8 cellular contexts compared by ENCODE assay signal in the genomic region with DNA sequence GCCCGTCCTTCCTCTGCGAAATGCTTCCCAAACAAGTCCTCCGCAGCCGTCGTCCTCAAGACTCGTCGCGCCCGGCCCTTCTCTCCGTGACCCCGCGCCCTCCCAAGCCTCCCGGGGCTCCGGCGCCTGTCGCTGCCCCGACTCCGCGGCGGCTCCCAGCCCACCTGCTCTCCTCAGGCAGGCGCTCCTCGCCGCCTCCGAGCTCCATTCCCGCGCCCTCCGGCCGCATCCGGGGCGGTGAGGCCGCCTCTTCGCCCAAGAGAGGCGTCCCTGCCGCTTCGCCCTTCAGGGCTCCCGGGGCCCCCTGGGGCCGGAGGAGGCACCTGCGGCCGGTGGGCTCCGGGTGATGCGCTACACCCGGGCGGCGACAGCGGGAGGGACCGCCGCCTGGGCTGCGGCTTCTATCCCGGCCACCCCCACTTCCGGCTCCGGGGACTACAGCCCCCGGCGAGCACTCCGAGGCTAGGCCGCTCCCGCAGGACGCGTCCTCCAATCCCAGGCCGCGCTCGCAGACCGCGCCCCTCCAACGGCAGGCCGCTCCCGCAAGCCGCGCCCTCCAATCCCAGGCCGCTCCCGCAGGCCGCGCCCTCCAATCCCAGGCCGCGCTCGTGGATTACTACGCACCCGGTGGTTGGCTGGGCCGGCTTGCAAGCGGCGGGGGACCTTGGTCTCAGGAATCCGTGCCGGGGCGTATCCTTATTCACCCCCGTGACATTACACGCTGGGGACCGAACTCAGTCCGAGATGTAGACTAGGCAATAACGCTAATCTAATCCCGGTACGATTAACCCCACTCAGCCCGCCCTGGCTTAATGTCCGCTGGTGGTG. TPM values are rescaled to one million over a fixed set of nuclear protein-coding genes. Genes with fewer than 3 reads are reported as not detected.
DNase-seq lines count a peak whose midpoint lies in the region; ATAC-seq and TF ChIP-seq lines count a peak whose summit lies in the region.

A gene (minus strand): TSS at position 414 of the 828 bp plus-strand sequence. CDS start 185 bp downstream, at position 229.

- peak; percentile 6; the same call in 1 of the 2 replicates for TF ChIP-seq EP300 in Ishikawa (IDR thresholded peaks at IDR 0.05; ENCODE audit: borderline replicate concordance)

- peak within 1 kb of the TSS; percentile 70 for H3K27ac ChIP-seq in epithelial cell of prostate

- no peak for TF ChIP-seq CTCF in mucosa of descending colon (IDR thresholded peaks at IDR 0.05)

- H3K9me3 ChIP-seq in mucosa of descending colon = no peaks in the 10 kb centered on the region

- H3K36me3 ChIP-seq in mucosa of descending colon (ENCODE audit: low read depth) = no peaks in the 10 kb centered on the region

- intact Hi-C loops in mucosa of descending colon (cut with DNase I, micrococcal nuclease) = no loop called here

- DNase-seq in DMS153 (lab: John Stamatoyannopoulos, UW) (peak; percentile 93), OCI-M2 (lab: John Stamatoyannopoulos, UW; ENCODE audit: unreplicated experiment) (peak; percentile 56), activated T-cell treated with anti-CD3 and anti-CD28 coated beads for 4 hours (peak; percentile 77), epithelial cell of prostate (ENCODE audit: low read depth, low spot score) (peak; percentile 75), mucosa of descending colon (peak; percentile 94 to 98 (median 96))
- peak; percentile 78 to 81 for DNase-seq in stimulated activated CD8-positive, alpha-beta memory T cell treated with anti-CD3 and anti-CD28 coated beads, Interleukin-4, amount 100 ng/mL, for 1 hour (ENCODE audit: low read depth in 2 of 2, low spot score in 1 of 2)

- no peak for TF ChIP-seq RAD21 in Ishikawa (IDR thresholded peaks at IDR 0.05; ENCODE audit: low read depth)

- H3K4me3 ChIP-seq in mucosa of descending colon = peak within 1 kb of the TSS; percentile 87

- ATAC-seq in GM21576 (IDR thresholded peaks at IDR 0.05; ENCODE audit: unreplicated experiment) (peak; percentile 79), mucosa of descending colon (peak; percentile 98)

- H3K4me1 ChIP-seq in mucosa of descending colon (ENCODE audit: low read depth) = peaks cover 9% of the 10 kb centered on the region

TF ChIP-seq in Ishikawa, 13 proteins besides CTCF, POLR2A, EP300 and RAD21:
- TF ChIP-seq NFIC (IDR thresholded peaks at IDR 0.05) (no peak; the same call in 1 of the 2 replicates), TCF12 (IDR thresholded peaks at IDR 0.05; ENCODE audit: low read depth) (no peak), TEAD4 (IDR thresholded peaks at IDR 0.05) (peak; percentile 53), YY1 (IDR thresholded peaks at IDR 0.05; ENCODE audit: low read depth) (no peak), CREB1 (IDR thresholded peaks at IDR 0.05; ENCODE audit: low read depth) (0 out of 2 replicates have a peak, but pooled peaks have one; percentile 37), TAF1 (IDR thresholded peaks at IDR 0.05; ENCODE audit: low read depth) (peak; percentile 33), ZBTB7A (IDR thresholded peaks at IDR 0.05; ENCODE audit: low read depth) (no peak), FOXM1 (IDR thresholded peaks at IDR 0.05; ENCODE audit: borderline replicate concordance, low read depth) (0 out of 2 replicates have a peak, but pooled peaks have one; percentile 16)
- TF ChIP-seq, protein P1, sequence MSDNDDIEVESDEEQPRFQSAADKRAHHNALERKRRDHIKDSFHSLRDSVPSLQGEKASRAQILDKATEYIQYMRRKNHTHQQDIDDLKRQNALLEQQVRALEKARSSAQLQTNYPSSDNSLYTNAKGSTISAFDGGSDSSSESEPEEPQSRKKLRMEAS (IDR thresholded peaks at IDR 0.05) = peak; percentile 77
- TF ChIP-seq, protein P2, sequence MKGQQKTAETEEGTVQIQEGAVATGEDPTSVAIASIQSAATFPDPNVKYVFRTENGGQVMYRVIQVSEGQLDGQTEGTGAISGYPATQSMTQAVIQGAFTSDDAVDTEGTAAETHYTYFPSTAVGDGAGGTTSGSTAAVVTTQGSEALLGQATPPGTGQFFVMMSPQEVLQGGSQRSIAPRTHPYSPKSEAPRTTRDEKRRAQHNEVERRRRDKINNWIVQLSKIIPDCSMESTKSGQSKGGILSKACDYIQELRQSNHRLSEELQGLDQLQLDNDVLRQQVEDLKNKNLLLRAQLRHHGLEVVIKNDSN (IDR thresholded peaks at IDR 0.05) = peak; percentile 39; the same call in 1 of the 2 replicates
- TF ChIP-seq, protein P3, sequence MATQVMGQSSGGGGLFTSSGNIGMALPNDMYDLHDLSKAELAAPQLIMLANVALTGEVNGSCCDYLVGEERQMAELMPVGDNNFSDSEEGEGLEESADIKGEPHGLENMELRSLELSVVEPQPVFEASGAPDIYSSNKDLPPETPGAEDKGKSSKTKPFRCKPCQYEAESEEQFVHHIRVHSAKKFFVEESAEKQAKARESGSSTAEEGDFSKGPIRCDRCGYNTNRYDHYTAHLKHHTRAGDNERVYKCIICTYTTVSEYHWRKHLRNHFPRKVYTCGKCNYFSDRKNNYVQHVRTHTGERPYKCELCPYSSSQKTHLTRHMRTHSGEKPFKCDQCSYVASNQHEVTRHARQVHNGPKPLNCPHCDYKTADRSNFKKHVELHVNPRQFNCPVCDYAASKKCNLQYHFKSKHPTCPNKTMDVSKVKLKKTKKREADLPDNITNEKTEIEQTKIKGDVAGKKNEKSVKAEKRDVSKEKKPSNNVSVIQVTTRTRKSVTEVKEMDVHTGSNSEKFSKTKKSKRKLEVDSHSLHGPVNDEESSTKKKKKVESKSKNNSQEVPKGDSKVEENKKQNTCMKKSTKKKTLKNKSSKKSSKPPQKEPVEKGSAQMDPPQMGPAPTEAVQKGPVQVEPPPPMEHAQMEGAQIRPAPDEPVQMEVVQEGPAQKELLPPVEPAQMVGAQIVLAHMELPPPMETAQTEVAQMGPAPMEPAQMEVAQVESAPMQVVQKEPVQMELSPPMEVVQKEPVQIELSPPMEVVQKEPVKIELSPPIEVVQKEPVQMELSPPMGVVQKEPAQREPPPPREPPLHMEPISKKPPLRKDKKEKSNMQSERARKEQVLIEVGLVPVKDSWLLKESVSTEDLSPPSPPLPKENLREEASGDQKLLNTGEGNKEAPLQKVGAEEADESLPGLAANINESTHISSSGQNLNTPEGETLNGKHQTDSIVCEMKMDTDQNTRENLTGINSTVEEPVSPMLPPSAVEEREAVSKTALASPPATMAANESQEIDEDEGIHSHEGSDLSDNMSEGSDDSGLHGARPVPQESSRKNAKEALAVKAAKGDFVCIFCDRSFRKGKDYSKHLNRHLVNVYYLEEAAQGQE (IDR thresholded peaks at IDR 0.05; ENCODE audit: low read depth) = no peak

RNA-seq across cellular contexts. Expression of the gene that starts here (rescaled TPM):
- total RNA-seq in mucosa of descending colon = 10 to 100 TPM; 18.8 to 27.6 (median 23.5) TPM

Comparison
In these comparisons a context has a peak if more than half of its experiments do, and no peak if none do; other contexts are left out.
1. Peak in every context shown above with its lines: DNase-seq, ATAC-seq, H3K4me3 ChIP-seq and H3K27ac ChIP-seq.